In the genomic region with DNA sequence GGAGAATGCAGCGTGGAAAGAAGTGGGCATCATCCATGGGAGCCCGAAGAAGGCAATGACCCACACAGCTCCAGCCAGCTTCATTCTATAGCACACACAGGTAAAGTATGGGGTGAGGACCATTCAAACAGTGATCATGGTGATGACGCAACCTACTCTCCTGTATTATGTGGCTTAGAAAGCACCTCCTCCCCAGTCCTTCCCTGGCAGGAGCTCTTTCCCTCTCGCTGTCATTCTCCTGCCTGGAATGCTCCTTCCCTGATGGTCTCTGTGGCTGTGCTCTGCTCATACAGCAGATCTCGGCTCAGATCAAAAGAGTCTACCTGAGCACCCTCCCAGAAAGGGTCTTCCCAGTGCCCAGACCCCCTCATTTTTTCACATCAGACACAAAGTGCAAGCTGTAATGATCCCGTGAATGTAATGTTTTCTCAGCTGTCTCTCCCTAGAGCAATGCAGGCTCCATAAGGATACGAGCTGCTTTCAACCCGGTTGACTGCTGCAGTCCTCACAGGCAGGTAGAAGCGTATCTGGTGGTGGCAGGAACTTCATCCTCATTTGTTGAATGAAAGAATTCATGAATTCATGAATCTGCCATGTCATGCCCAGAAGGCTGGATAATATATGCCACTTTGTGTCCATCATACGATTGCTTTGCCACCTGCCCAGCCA, we compare ENCODE assay signal across 1 cellular context.
TF ChIP-seq lines count a peak whose summit lies in the region.

No MANE protein-coding gene starts in this region.

TF ChIP-seq in SK-N-SH treated with all-trans-retinoic acid at 6 μM for 48 hours, 23 proteins besides CTCF, POLR2A, EP300 and RAD21 (continued from another document):
- TF ChIP-seq, protein P1, sequence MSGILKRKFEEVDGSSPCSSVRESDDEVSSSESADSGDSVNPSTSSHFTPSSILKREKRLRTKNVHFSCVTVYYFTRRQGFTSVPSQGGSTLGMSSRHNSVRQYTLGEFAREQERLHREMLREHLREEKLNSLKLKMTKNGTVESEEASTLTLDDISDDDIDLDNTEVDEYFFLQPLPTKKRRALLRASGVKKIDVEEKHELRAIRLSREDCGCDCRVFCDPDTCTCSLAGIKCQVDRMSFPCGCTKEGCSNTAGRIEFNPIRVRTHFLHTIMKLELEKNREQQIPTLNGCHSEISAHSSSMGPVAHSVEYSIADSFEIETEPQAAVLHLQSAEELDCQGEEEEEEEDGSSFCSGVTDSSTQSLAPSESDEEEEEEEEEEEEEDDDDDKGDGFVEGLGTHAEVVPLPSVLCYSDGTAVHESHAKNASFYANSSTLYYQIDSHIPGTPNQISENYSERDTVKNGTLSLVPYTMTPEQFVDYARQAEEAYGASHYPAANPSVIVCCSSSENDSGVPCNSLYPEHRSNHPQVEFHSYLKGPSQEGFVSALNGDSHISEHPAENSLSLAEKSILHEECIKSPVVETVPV (CRISPR knock-in tag; IDR thresholded peaks at IDR 0.05) = no peak
- TF ChIP-seq ZC3H10 (CRISPR knock-in tag; IDR thresholded peaks at IDR 0.05) (no peak), GLIS3 (CRISPR knock-in tag; IDR thresholded peaks at IDR 0.05) (no peak), ZFP30 (CRISPR knock-in tag; IDR thresholded peaks at IDR 0.05) (no peak), TCF4 (CRISPR knock-in tag; IDR thresholded peaks at IDR 0.05; ENCODE audit: borderline replicate concordance) (no peak), ZNF70 (CRISPR knock-in tag; IDR thresholded peaks at IDR 0.05) (no peak), PPARA (CRISPR knock-in tag; IDR thresholded peaks at IDR 0.05; ENCODE audit: borderline replicate concordance) (no peak), SNAI2 (CRISPR knock-in tag; IDR thresholded peaks at IDR 0.05) (no peak), ZFP3 (CRISPR knock-in tag; IDR thresholded peaks at IDR 0.05) (no peak)
- TF ChIP-seq, protein P2, sequence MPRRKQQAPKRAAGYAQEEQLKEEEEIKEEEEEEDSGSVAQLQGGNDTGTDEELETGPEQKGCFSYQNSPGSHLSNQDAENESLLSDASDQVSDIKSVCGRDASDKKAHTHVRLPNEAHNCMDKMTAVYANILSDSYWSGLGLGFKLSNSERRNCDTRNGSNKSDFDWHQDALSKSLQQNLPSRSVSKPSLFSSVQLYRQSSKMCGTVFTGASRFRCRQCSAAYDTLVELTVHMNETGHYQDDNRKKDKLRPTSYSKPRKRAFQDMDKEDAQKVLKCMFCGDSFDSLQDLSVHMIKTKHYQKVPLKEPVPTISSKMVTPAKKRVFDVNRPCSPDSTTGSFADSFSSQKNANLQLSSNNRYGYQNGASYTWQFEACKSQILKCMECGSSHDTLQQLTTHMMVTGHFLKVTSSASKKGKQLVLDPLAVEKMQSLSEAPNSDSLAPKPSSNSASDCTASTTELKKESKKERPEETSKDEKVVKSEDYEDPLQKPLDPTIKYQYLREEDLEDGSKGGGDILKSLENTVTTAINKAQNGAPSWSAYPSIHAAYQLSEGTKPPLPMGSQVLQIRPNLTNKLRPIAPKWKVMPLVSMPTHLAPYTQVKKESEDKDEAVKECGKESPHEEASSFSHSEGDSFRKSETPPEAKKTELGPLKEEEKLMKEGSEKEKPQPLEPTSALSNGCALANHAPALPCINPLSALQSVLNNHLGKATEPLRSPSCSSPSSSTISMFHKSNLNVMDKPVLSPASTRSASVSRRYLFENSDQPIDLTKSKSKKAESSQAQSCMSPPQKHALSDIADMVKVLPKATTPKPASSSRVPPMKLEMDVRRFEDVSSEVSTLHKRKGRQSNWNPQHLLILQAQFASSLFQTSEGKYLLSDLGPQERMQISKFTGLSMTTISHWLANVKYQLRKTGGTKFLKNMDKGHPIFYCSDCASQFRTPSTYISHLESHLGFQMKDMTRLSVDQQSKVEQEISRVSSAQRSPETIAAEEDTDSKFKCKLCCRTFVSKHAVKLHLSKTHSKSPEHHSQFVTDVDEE (CRISPR knock-in tag; IDR thresholded peaks at IDR 0.05) = no peak
TF ChIP-seq in SK-N-SH treated with all-trans-retinoic acid at 6 μM for 48 hours: peak in this region for 0.
